Comparison of ENCODE assay signal across 1 cellular context in genomic region chrX:24100713-24101112, GRCh38.
TF ChIP-seq lines count a peak whose summit lies in the region.

No MANE protein-coding gene starts in this region.

TF ChIP-seq in IMR-90, 13 proteins besides CTCF, POLR2A, EP300 and RAD21:
- TF ChIP-seq CEBPB (IDR thresholded peaks at IDR 0.05; ENCODE audit: low read depth, low read length), result no peak
- TF ChIP-seq CHD1 (IDR thresholded peaks at IDR 0.05; ENCODE audit: low read depth, low read length), result no peak
- no peak for TF ChIP-seq RCOR1 (IDR thresholded peaks at IDR 0.05; ENCODE audit: insufficient replicate concordance, low read length)
- no peak for TF ChIP-seq MAZ (IDR thresholded peaks at IDR 0.05; ENCODE audit: borderline replicate concordance, low read depth, low read length)
- TF ChIP-seq MAFK (IDR thresholded peaks at IDR 0.05; ENCODE audit: low read depth, low read length), result no peak
- no peak for TF ChIP-seq ELK1 (IDR thresholded peaks at IDR 0.05; ENCODE audit: borderline replicate concordance, low read depth, low read length)
- no peak for TF ChIP-seq USF2 (IDR thresholded peaks at IDR 0.05; ENCODE audit: low read depth, low read length)
- TF ChIP-seq NFE2L2 (IDR thresholded peaks at IDR 0.05; ENCODE audit: low read depth, low read length), result no peak
- TF ChIP-seq RFX5 (IDR thresholded peaks at IDR 0.05; ENCODE audit: low read depth, low read length), result no peak
- no peak for TF ChIP-seq MXI1 (IDR thresholded peaks at IDR 0.05; ENCODE audit: borderline replicate concordance, low read depth, low read length)
- no peak for TF ChIP-seq FOS (IDR thresholded peaks at IDR 0.05; ENCODE audit: low read depth, low read length)
- TF ChIP-seq BHLHE40 (IDR thresholded peaks at IDR 0.05; ENCODE audit: low read depth, low read length), result no peak
- no peak for TF ChIP-seq SMC3 (IDR thresholded peaks at IDR 0.05; ENCODE audit: low read depth, low read length)
